ENCODE assay signal across 24 cellular contexts in the genomic region with DNA sequence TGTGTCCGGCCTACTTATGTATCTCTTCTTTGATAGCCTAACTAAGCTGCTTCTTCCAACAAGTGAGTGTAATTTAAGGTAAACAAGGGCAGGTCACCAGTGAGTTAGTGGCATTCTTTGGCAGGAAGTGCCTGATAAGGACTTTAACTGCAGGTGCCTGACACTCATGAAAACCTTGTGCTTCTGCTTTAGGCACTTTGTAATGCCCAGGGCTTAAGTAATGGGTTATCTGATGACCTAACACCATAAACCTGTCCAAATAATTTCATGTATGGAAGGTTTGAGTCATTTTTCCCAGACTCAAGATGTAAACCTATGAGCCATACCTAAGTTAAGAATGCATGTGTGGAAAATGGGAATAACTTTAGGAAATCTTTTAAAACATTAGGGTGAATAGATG.
"Had no signal": no experiment of that assay in that cellular context is flagged by ENCODE, and none has a peak within 500 bp of the region (broad histone marks: within the 10 kb centered on the region; RNA-seq: fewer than 3 reads in every experiment).

No MANE protein-coding gene starts in this region.

- H3K27ac ChIP-seq: coronary artery, epithelial cell of prostate, left lung, ovary, psoas muscle, right atrium auricular region, spleen, thoracic aorta, upper lobe of left lung had no signal

- H3K36me3 ChIP-seq: ovary had no signal

- H3K9me3 Mint-ChIP-seq: natural killer cell had no signal

- H3K4me3 ChIP-seq: coronary artery, left lung, lung, ovary, psoas muscle, right atrium auricular region, spleen, thoracic aorta, upper lobe of left lung had no signal

- H3K27me3 Mint-ChIP-seq: activated naive CD8-positive, alpha-beta T cell treated with anti-CD3 and anti-CD28 coated beads for 36 hours had no signal

- H3K27ac Mint-ChIP-seq: endodermal cell, mesothelial cell of epicardium, natural killer cell had no signal

- H3K4me1 Mint-ChIP-seq: activated naive CD8-positive, alpha-beta T cell treated with anti-CD3 and anti-CD28 coated beads for 36 hours; endodermal cell; mesothelial cell of epicardium; natural killer cell had no signal

- H3K4me3 Mint-ChIP-seq: activated naive CD8-positive, alpha-beta T cell treated with anti-CD3 and anti-CD28 coated beads for 36 hours; endodermal cell; mesothelial cell of epicardium; natural killer cell had no signal

- DNase-seq: activated CD4-positive, alpha-beta T cell treated with anti-CD3 and anti-CD28 coated beads for 4 hours; activated CD4-positive, alpha-beta T cell treated with anti-CD3 and anti-CD28 coated beads, Interleukin-2, amount 50 U/mL, for 48 hours; activated CD4-positive, CD25-positive, alpha-beta regulatory T cell; activated CD8-positive, alpha-beta memory T cell treated with anti-CD3 and anti-CD28 coated beads, Interleukin-2, amount 50 U/mL, for 48 hours; activated naive CD4-positive, alpha-beta T cell treated with Interleukin-2 at 50 U/mL for 16 hours; activated naive CD8-positive, alpha-beta T cell treated with anti-CD3 and anti-CD28 coated beads for 36 hours; activated T-cell treated with anti-CD3 and anti-CD28 coated beads, Interleukin-2, amount 50 U/mL, for 48 hours; cerebellar nuclear complex; endodermal cell; kidney; left lung; natural killer cell; ovary; psoas muscle; spleen; stimulated activated CD4-positive, alpha-beta T cell treated with anti-CD3 and anti-CD28 coated beads, Interleukin-4, amount 100 ng/mL, for 1 hour; stimulated activated naive CD4-positive, alpha-beta T cell; upper lobe of left lung had no signal

- FAIRE-seq: kidney had no signal

- H3K4me1 ChIP-seq: left lung, psoas muscle, right atrium auricular region, spleen, upper lobe of left lung had no signal

- ATAC-seq: left lung, natural killer cell, psoas muscle had no signal

- H3K27me3 ChIP-seq: left lung, ovary, right atrium auricular region, spleen, upper lobe of left lung had no signal
